ENCODE assay signal across 15 cellular contexts in the genomic region with DNA sequence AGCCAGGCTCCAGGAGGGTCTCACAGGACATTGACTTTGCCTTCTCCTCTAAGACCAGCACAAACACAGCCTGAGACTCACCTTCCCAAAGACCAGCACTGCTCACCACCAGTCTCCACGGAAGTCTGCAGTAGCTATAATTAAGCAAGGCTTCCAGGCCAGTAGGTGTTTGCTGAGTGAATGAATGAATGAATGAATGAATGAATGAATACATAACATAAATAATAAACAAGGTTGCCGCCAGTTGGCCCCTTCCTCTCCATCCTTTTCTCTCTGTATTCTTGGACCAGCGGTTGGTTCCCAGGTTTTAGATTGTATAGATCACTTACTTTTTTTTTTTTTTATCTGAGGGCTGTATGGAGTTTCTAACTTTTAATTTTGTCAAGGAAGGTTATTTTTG.
DNase-seq lines count a peak whose midpoint lies in the region; ATAC-seq and TF ChIP-seq lines count a peak whose summit lies in the region.
"Had no signal": no experiment of that assay in that cellular context is flagged by ENCODE, and none has a peak within 500 bp of the region (broad histone marks: within the 10 kb centered on the region; RNA-seq: fewer than 3 reads in every experiment).

No MANE protein-coding gene starts in this region.

- H3K9me3 ChIP-seq in neuronal stem cell (replicated peaks in 1 of 2; ENCODE audit: control insufficient read depth in 2 of 2, insufficient read depth in 1 of 2, low read depth in 1 of 2, low read length in 2 of 2): no peaks in the 10 kb centered on the region
- H3K9me3 ChIP-seq: BLaER1 had no signal

- TF ChIP-seq CTCF in VCaP (conservative IDR thresholded peaks at IDR 0.05): no peak

- H3K9me3 Mint-ChIP-seq in activated CD4-positive, alpha-beta memory T cell treated with anti-CD3 and anti-CD28 coated beads, Interleukin-2, amount 10 ng/mL, durations not matched to agents 7 days and 5 days: no peaks in the 10 kb centered on the region
- no peaks in the 10 kb centered on the region for H3K9me3 Mint-ChIP-seq in activated CD4-positive, alpha-beta memory T cell treated with anti-CD3 and anti-CD28 coated beads for 36 hours
- H3K9me3 Mint-ChIP-seq: HFFc6 had no signal

- H3K36me3 Mint-ChIP-seq in activated CD4-positive, alpha-beta memory T cell treated with anti-CD3 and anti-CD28 coated beads, Interleukin-2, amount 10 ng/mL, durations not matched to agents 7 days and 5 days (ENCODE audit: low read depth): peaks cover 39% of the 10 kb centered on the region
- H3K36me3 Mint-ChIP-seq in activated CD4-positive, alpha-beta memory T cell treated with anti-CD3 and anti-CD28 coated beads for 36 hours: no peaks in the 10 kb centered on the region

- CTCF ChIA-PET in activated CD4-positive, alpha-beta memory T cell treated with anti-CD3 and anti-CD28 coated beads, Interleukin-2, amount 10 ng/mL, durations not matched to agents 7 days and 5 days (lab: Charles Lee): interaction anchor here (1.7 kb wide), 1 partner anchor 85 kb away, joined by 4 read pairs; no protein-coding TSS in a partner anchor
- CTCF ChIA-PET in activated CD4-positive, alpha-beta memory T cell treated with anti-CD3 and anti-CD28 coated beads for 36 hours (lab: Charles Lee): interaction anchor here (0.7 kb wide), 1 partner anchor 136 kb away, joined by 5 read pairs; no protein-coding TSS in a partner anchor

- H3K14ac ChIP-seq in neuronal stem cell (ENCODE audit: low read length): no peak overlapping the region

- peaks cover 0 to 5% (median 0%) of the 10 kb centered on the region in 3 experiments for H3K27me3 ChIP-seq in neuronal stem cell (ENCODE audit: control insufficient read depth in 3 of 3, insufficient read depth in 3 of 3, low read depth in 1 of 3, low read length in 3 of 3)

- H3K18ac ChIP-seq in neuronal stem cell (ENCODE audit: low read length): peak overlapping the region; percentile 61

- intact Hi-C loops in activated CD4-positive, alpha-beta memory T cell treated with anti-CD3 and anti-CD28 coated beads for 36 hours (cut with micrococcal nuclease): no loop called here

- no peak overlapping the region for H2AFZ ChIP-seq in neuronal stem cell (ENCODE audit: low read length)

- H3K9ac ChIP-seq in neuronal stem cell (ENCODE audit: low read depth, low read length, poor library complexity): no peak overlapping the region
- H3K9ac ChIP-seq: BLaER1 had no signal

- H2BK15ac ChIP-seq in neuronal stem cell (ENCODE audit: low read length): no peak overlapping the region

- H3K27ac ChIP-seq in VCaP (peak overlapping the region; percentile 86), neuronal stem cell (replicated peaks; ENCODE audit: low read length) (no peak overlapping the region)
- H3K27ac ChIP-seq: BLaER1 had no signal

- no peak overlapping the region for H3K4me2 ChIP-seq in neuronal stem cell (ENCODE audit: insufficient read depth, low read length, poor library complexity, severe bottlenecking)
- H3K4me2 ChIP-seq: BLaER1 had no signal

- no peaks in the 10 kb centered on the region for H3K36me3 ChIP-seq in neuronal stem cell (replicated peaks in 1 of 2; ENCODE audit: control insufficient read depth in 2 of 2, insufficient read depth in 2 of 2, low read length in 2 of 2)
- H3K36me3 ChIP-seq: BLaER1 had no signal

- H3K4ac ChIP-seq in neuronal stem cell (ENCODE audit: low read length): no peak overlapping the region

- H3K23ac ChIP-seq in neuronal stem cell (ENCODE audit: low read depth, low read length, poor library complexity): no peak overlapping the region

- H3K79me1 ChIP-seq in neuronal stem cell (ENCODE audit: low read depth, low read length): no peaks in the 10 kb centered on the region

- peak overlapping the region; percentile 13 for H3K27ac Mint-ChIP-seq in activated CD4-positive, alpha-beta memory T cell treated with anti-CD3 and anti-CD28 coated beads, Interleukin-2, amount 10 ng/mL, durations not matched to agents 7 days and 5 days
- no peak overlapping the region for H3K27ac Mint-ChIP-seq in activated CD4-positive, alpha-beta memory T cell treated with anti-CD3 and anti-CD28 coated beads for 36 hours
- H3K27ac Mint-ChIP-seq: HFFc6 had no signal

- H3K4me3 ChIP-seq in neuronal stem cell (ENCODE audit: low read length in 2 of 2): no peak overlapping the region
- H3K4me3 ChIP-seq: BLaER1 had no signal

- H4K91ac ChIP-seq in neuronal stem cell (ENCODE audit: low read depth, low read length, poor library complexity): no peak overlapping the region

- no peaks in the 10 kb centered on the region for H3K4me1 ChIP-seq in neuronal stem cell (ENCODE audit: control insufficient read depth in 2 of 2, insufficient read depth in 1 of 2, low read depth in 1 of 2, low read length in 2 of 2)

- H3K4me1 Mint-ChIP-seq in activated CD4-positive, alpha-beta memory T cell treated with anti-CD3 and anti-CD28 coated beads, Interleukin-2, amount 10 ng/mL, durations not matched to agents 7 days and 5 days: peaks cover 62% of the 10 kb centered on the region
- peaks cover 27% of the 10 kb centered on the region for H3K4me1 Mint-ChIP-seq in activated CD4-positive, alpha-beta memory T cell treated with anti-CD3 and anti-CD28 coated beads for 36 hours (ENCODE audit: low read depth)

- no peak for DNase-seq in activated CD4-positive, alpha-beta memory T cell treated with anti-CD3 and anti-CD28 coated beads, Interleukin-2, amount 10 ng/mL, durations not matched to agents 7 days and 5 days
- DNase-seq in activated CD4-positive, alpha-beta memory T cell treated with anti-CD3 and anti-CD28 coated beads for 36 hours: no peak
- DNase-seq in left lobe of liver (ENCODE audit: low spot score) (no peak), neuronal stem cell (ENCODE audit: low spot score) (no peak), NCI-H1105 treated with DMSO at 0.1 percent for 48 hours (lab: John Stamatoyannopoulos, UW) (no peak), NCI-H1048 (lab: John Stamatoyannopoulos, UW) (no peak)
- DNase-seq: 8988T, AML-193, DMS53, GF-D8, HCEC 1CT, HFFc6 had no signal

- H2AK5ac ChIP-seq in neuronal stem cell (ENCODE audit: low read depth, low read length): no peak overlapping the region

- no peaks in the 10 kb centered on the region for H3K27me3 Mint-ChIP-seq in activated CD4-positive, alpha-beta memory T cell treated with anti-CD3 and anti-CD28 coated beads, Interleukin-2, amount 10 ng/mL, durations not matched to agents 7 days and 5 days
- no peaks in the 10 kb centered on the region for H3K27me3 Mint-ChIP-seq in activated CD4-positive, alpha-beta memory T cell treated with anti-CD3 and anti-CD28 coated beads for 36 hours

- no peak overlapping the region for H4K8ac ChIP-seq in neuronal stem cell (ENCODE audit: low read depth, low read length)

- WGBS in neuronal stem cell (ENCODE audit: extremely low coverage in 2 of 2, insufficient read length in 2 of 2, insufficient replicate concordance in 1 of 2), 2 donors: no CpG with 5 or more reads among the region's 3 CpGs

- no peak overlapping the region for H3K4me3 Mint-ChIP-seq in activated CD4-positive, alpha-beta memory T cell treated with anti-CD3 and anti-CD28 coated beads, Interleukin-2, amount 10 ng/mL, durations not matched to agents 7 days and 5 days
- H3K4me3 Mint-ChIP-seq in activated CD4-positive, alpha-beta memory T cell treated with anti-CD3 and anti-CD28 coated beads for 36 hours: no peak overlapping the region
- H3K4me3 Mint-ChIP-seq: HFFc6 had no signal

- POLR2A ChIA-PET in activated CD4-positive, alpha-beta memory T cell treated with anti-CD3 and anti-CD28 coated beads, Interleukin-2, amount 10 ng/mL, durations not matched to agents 7 days and 5 days (lab: Charles Lee): interaction anchor here (1.1 to 4.3 kb wide), 3 partner anchors 12 to 74 kb away, joined by 3 to 23 read pairs (median 3); no protein-coding TSS in a partner anchor
- POLR2A ChIA-PET in activated CD4-positive, alpha-beta memory T cell treated with anti-CD3 and anti-CD28 coated beads for 36 hours (lab: Charles Lee): no interaction called here

- H2BK12ac ChIP-seq in neuronal stem cell (ENCODE audit: low read length): no peak overlapping the region

- ATAC-seq in left lobe of liver (peak; percentile 25), HG03457 (IDR thresholded peaks at IDR 0.05; ENCODE audit: unreplicated experiment) (no peak)

- H2BK120ac ChIP-seq in neuronal stem cell (ENCODE audit: low read depth, low read length): no peak overlapping the region

- no peak overlapping the region for H2BK5ac ChIP-seq in neuronal stem cell (ENCODE audit: low read length)
